In genomic region chr1:34777519-34778321, GRCh38 we compare ENCODE assay signal across 1 cellular context.
TF ChIP-seq lines count a peak whose summit lies in the region.

No MANE protein-coding gene starts in this region.

TF ChIP-seq in H1, 55 proteins besides CTCF, POLR2A, EP300 and RAD21:
- TF ChIP-seq SP1 (IDR thresholded peaks at IDR 0.05; ENCODE audit: low read depth, low read length): no peak
